Comparison of ENCODE assay signal across 8 cellular contexts in genomic region chr1:64505944-64506658, GRCh38. TPM values are rescaled to one million over a fixed set of nuclear protein-coding genes. Genes with fewer than 3 reads are reported as not detected.
DNase-seq lines count a peak whose midpoint lies in the region; ATAC-seq lines count a peak whose summit lies in the region.

No MANE protein-coding gene starts in this region.

- H3K27ac ChIP-seq in iPS-18a (ENCODE audit: low read length), result no peak overlapping the region

- H3K9me3 ChIP-seq in iPS-18a (ENCODE audit: control insufficient read depth, low read depth, low read length), result no peaks in the 10 kb centered on the region

- H3K27me3 ChIP-seq in iPS-18a (ENCODE audit: control insufficient read depth, insufficient read depth, low read length), result no peaks in the 10 kb centered on the region

- no peak for ATAC-seq in HG02852 (IDR thresholded peaks at IDR 0.05; ENCODE audit: unreplicated experiment)

- DNase-seq in ELF-1 (ENCODE audit: low read depth, low spot score) (peak; percentile 64), NCI-H510A treated with DMSO at 0.1 percent for 48 hours (lab: John Stamatoyannopoulos, UW) (peak; percentile 99), amniotic epithelial cell (ENCODE audit: low read depth) (peak; percentile 19), SIG-M5 (lab: John Stamatoyannopoulos, UW) (no peak), SK-N-DZ (ENCODE audit: low spot score) (no peak)
- peak; percentile 2 to 10 for DNase-seq in stimulated activated CD4-positive, alpha-beta T cell treated with anti-CD3 and anti-CD28 coated beads, Interleukin-4, amount 100 ng/mL, for 4 hours

- H3K9ac ChIP-seq in iPS-18a (ENCODE audit: low read length), result peak overlapping the region; percentile 45

- H3K4me3 ChIP-seq in iPS-18a (ENCODE audit: low read length), result peak overlapping the region; percentile 44

- H3K36me3 ChIP-seq in iPS-18a (ENCODE audit: control insufficient read depth, low read depth, low read length), result no peaks in the 10 kb centered on the region

- peaks cover 81% of the 10 kb centered on the region for H3K4me1 ChIP-seq in iPS-18a (ENCODE audit: control insufficient read depth, low read depth, low read length)

RNA-seq across cellular contexts. Expression of gene CACHD1, which starts 36.2 kb away (rescaled TPM):
- polyA plus RNA-seq in SK-N-DZ (2014; cell fraction: cytosol; rRNA removed), result 7.8 and 8.8 TPM in 2 replicates
- 7.1 and 10.4 TPM in 2 replicates for polyA plus RNA-seq in SK-N-DZ (2014; cell fraction: nucleus; rRNA removed)

Comparison
In these comparisons a context has a peak if more than half of its experiments do, and no peak if none do; other contexts are left out.
1. DNase-seq: peak in ELF-1 (single experiment), NCI-H510A treated with DMSO at 0.1 percent for 48 hours (single experiment), amniotic epithelial cell (single experiment) and stimulated activated CD4-positive, alpha-beta T cell treated with anti-CD3 and anti-CD28 coated beads, Interleukin-4, amount 100 ng/mL, for 4 hours (2 of 2); none in SIG-M5 (single experiment) and SK-N-DZ (single experiment).